ENCODE assay signal across 12 cellular contexts in genomic region chr5:171596391-171596878, GRCh38.
DNase-seq lines count a peak whose midpoint lies in the region; ATAC-seq, FAIRE-seq and TF ChIP-seq lines count a peak whose summit lies in the region.
"Had no signal": no experiment of that assay in that cellular context is flagged by ENCODE, and none has a peak within 500 bp of the region (broad histone marks: within the 10 kb centered on the region; RNA-seq: fewer than 3 reads in every experiment).

No MANE protein-coding gene starts in this region.

- H3K4me3 Mint-ChIP-seq in effector memory CD8-positive, alpha-beta T cell = no peak overlapping the region
- H3K4me3 Mint-ChIP-seq: activated naive CD4-positive, alpha-beta T cell treated with anti-CD3 and anti-CD28 coated beads, Interleukin-2, amount 10 ng/mL, durations not matched to agents 7 days and 5 days had no signal

- no peak overlapping the region for H3K4me3 ChIP-seq in astrocyte of the cerebellum (ENCODE audit: low read depth, low read length)
- no peak overlapping the region for H3K4me3 ChIP-seq in left ventricle myocardium inferior
- H3K4me3 ChIP-seq: K562 had no signal

- H3K27me3 ChIP-seq in left ventricle myocardium inferior (ENCODE audit: low read depth) = no peaks in the 10 kb centered on the region

- peak overlapping the region; percentile 63 for H3K27ac ChIP-seq in left ventricle myocardium inferior (replicated peaks)
- H3K27ac ChIP-seq: VCaP had no signal

- no peak for FAIRE-seq in H54 (lab: Jason Lieb, UNC)
- FAIRE-seq: K562 had no signal

- H3K36me3 Mint-ChIP-seq in effector memory CD8-positive, alpha-beta T cell (ENCODE audit: insufficient read depth) = no peaks in the 10 kb centered on the region
- H3K36me3 Mint-ChIP-seq: activated naive CD4-positive, alpha-beta T cell treated with anti-CD3 and anti-CD28 coated beads, Interleukin-2, amount 10 ng/mL, durations not matched to agents 7 days and 5 days had no signal

- no peaks in the 10 kb centered on the region for H3K36me3 ChIP-seq in left ventricle myocardium inferior

- peaks cover 0 to 5% of the 10 kb centered on the region in 2 donors for H3K4me1 Mint-ChIP-seq in effector memory CD8-positive, alpha-beta T cell (ENCODE audit: low read depth in 2 of 2)
- H3K4me1 Mint-ChIP-seq: activated naive CD4-positive, alpha-beta T cell treated with anti-CD3 and anti-CD28 coated beads, Interleukin-2, amount 10 ng/mL, durations not matched to agents 7 days and 5 days had no signal

- peak; percentile 84 for ATAC-seq in sciatic nerve
- ATAC-seq in effector memory CD8-positive, alpha-beta T cell (replicated peaks) = no peak
- ATAC-seq: K562 had no signal

- no peak overlapping the region for H3K27ac Mint-ChIP-seq in effector memory CD8-positive, alpha-beta T cell
- H3K27ac Mint-ChIP-seq: activated naive CD4-positive, alpha-beta T cell treated with anti-CD3 and anti-CD28 coated beads, Interleukin-2, amount 10 ng/mL, durations not matched to agents 7 days and 5 days had no signal

- intact Hi-C loops in left ventricle myocardium inferior (cut with micrococcal nuclease) = no loop called here
- intact Hi-C loops in sciatic nerve (cut with DNase I) = no loop called here

- H3K9me3 Mint-ChIP-seq in effector memory CD8-positive, alpha-beta T cell = no peaks in the 10 kb centered on the region
- H3K9me3 Mint-ChIP-seq: activated naive CD4-positive, alpha-beta T cell treated with anti-CD3 and anti-CD28 coated beads, Interleukin-2, amount 10 ng/mL, durations not matched to agents 7 days and 5 days had no signal

- TF ChIP-seq CTCF in astrocyte of the cerebellum (IDR thresholded peaks at IDR 0.05; ENCODE audit: low read depth, low read length, missing control alignments) = peak; percentile 11
- peak; percentile 37 for TF ChIP-seq CTCF in left ventricle myocardium inferior (IDR thresholded peaks at IDR 0.05; ENCODE audit: borderline replicate concordance)

- H3K4me1 ChIP-seq in left ventricle myocardium inferior = peaks cover 13% of the 10 kb centered on the region

- no peaks in the 10 kb centered on the region for H3K9me3 ChIP-seq in left ventricle myocardium inferior (replicated peaks)

- peaks cover 22 to 45% of the 10 kb centered on the region in 2 donors for H3K27me3 Mint-ChIP-seq in effector memory CD8-positive, alpha-beta T cell

- peak; percentile 72 for DNase-seq in H54 (ENCODE audit: insufficient read length, low spot score)
- DNase-seq in astrocyte of the cerebellum (ENCODE audit: low read depth) = peak; percentile 89
- DNase-seq in left ventricle myocardium inferior = peak; percentile 84
- DNase-seq in sciatic nerve (ENCODE audit: low spot score) = no peak
- DNase-seq in SK-N-DZ (ENCODE audit: low spot score) = no peak
- DNase-seq in NCI-H2107 treated with DMSO at 0.1 percent for 48 hours (lab: John Stamatoyannopoulos, UW; ENCODE audit: unreplicated experiment) = no peak
- DNase-seq in effector memory CD8-positive, alpha-beta T cell = no peak
- no peak for DNase-seq in epidermal melanocyte (ENCODE audit: insufficient read length, low spot score)
- DNase-seq: activated naive CD4-positive, alpha-beta T cell treated with anti-CD3 and anti-CD28 coated beads, Interleukin-2, amount 10 ng/mL, durations not matched to agents 7 days and 5 days; posterior cingulate gyrus had no signal

- in situ Hi-C loops in astrocyte of the cerebellum (cut with HindIII; ENCODE audit: low sequenced_read_pairs) = no loop called here

- TF ChIP-seq POLR2A in H54 (IDR thresholded peaks at IDR 0.05; ENCODE audit: low read depth, low read length) = no peak

Comparison
In these comparisons a context has a peak if more than half of its experiments do, and no peak if none do; other contexts are left out.
1. DNase-seq: peak in H54 (single experiment), astrocyte of the cerebellum (single experiment) and left ventricle myocardium inferior (single experiment); none in sciatic nerve (single experiment), SK-N-DZ (single experiment), NCI-H2107 treated with DMSO at 0.1 percent for 48 hours (single experiment), effector memory CD8-positive, alpha-beta T cell (0 of 3) and epidermal melanocyte (single experiment).